31 cellular contexts compared by ENCODE assay signal in genomic region chr14:78104655-78105054, GRCh38.
"Had no signal": no experiment of that assay in that cellular context is flagged by ENCODE, and none has a peak within 500 bp of the region (broad histone marks: within the 10 kb centered on the region; RNA-seq: fewer than 3 reads in every experiment).

No MANE protein-coding gene starts in this region.

- DNase-seq: activated B cell treated with CpG ODN at 0.5 μM for 24 hours; activated CD4-positive, alpha-beta memory T cell treated with anti-CD3 and anti-CD28 coated beads for 36 hours; activated CD4-positive, alpha-beta T cell treated with anti-CD3 and anti-CD28 coated beads for 4 hours; activated CD4-positive, alpha-beta T cell treated with anti-CD3 and anti-CD28 coated beads, Interleukin-2, amount 10 ng/mL, durations not matched to agents 24 days and 14 days; activated CD4-positive, alpha-beta T cell treated with anti-CD3 and anti-CD28 coated beads, Interleukin-2, amount 50 U/mL, for 1 hour; activated CD4-positive, alpha-beta T cell treated with anti-CD3 and anti-CD28 coated beads, Interleukin-2, amount 50 U/mL, for 4 hours; activated CD4-positive, CD25-positive, alpha-beta regulatory T cell treated with anti-CD3 and anti-CD28 coated beads, Interleukin-2, amount 50 U/mL, for 72 hours; activated CD8-positive, alpha-beta memory T cell treated with anti-CD3 and anti-CD28 coated beads, Interleukin-2, amount 50 U/mL, for 4 hours; activated CD8-positive, alpha-beta T cell treated with anti-CD3 and anti-CD28 coated beads for 36 hours; activated effector memory CD4-positive, alpha-beta T cell treated with anti-CD3 and anti-CD28 coated beads, Interleukin-2, amount 50 U/mL, for 16 hours; activated gamma-delta T cell treated with Interleukin-2 at 50 U/mL for 16 hours; activated naive CD4-positive, alpha-beta T cell; activated naive CD4-positive, alpha-beta T cell treated with anti-CD3 and anti-CD28 coated beads for 36 hours; activated naive CD4-positive, alpha-beta T cell treated with anti-CD3 and anti-CD28 coated beads, Interleukin-2, amount 50 U/mL, for 16 hours; activated naive CD8-positive, alpha-beta T cell treated with anti-CD3 and anti-CD28 coated beads for 36 hours; activated T-cell treated with anti-CD3 and anti-CD28 coated beads for 4 hours; activated T-cell treated with anti-CD3 and anti-CD28 coated beads, Interleukin-2, amount 50 U/mL, for 1 hour; activated T-cell treated with anti-CD3 and anti-CD28 coated beads, Interleukin-2, amount 50 U/mL, for 4 hours; activated T-cell treated with anti-CD3 and anti-CD28 coated beads, Interleukin-2, amount 50 U/mL, for 72 hours; adrenal gland; amniotic stem cell; aorta; body of pancreas; brain microvascular endothelial cell; central memory CD4-positive, alpha-beta T cell; T-helper 2 cell; T-helper 9 cell had no signal

- H3K36me3 Mint-ChIP-seq: activated CD4-positive, alpha-beta memory T cell treated with anti-CD3 and anti-CD28 coated beads for 36 hours; activated naive CD4-positive, alpha-beta T cell treated with anti-CD3 and anti-CD28 coated beads, Interleukin-2, amount 50 U/mL, for 72 hours; activated naive CD8-positive, alpha-beta T cell treated with anti-CD3 and anti-CD28 coated beads for 36 hours had no signal

- H3K4me3 Mint-ChIP-seq: activated B cell treated with CpG ODN at 0.5 μM for 24 hours; activated CD4-positive, alpha-beta memory T cell treated with anti-CD3 and anti-CD28 coated beads for 36 hours; activated CD4-positive, alpha-beta T cell treated with anti-CD3 and anti-CD28 coated beads, Interleukin-2, amount 10 ng/mL, durations not matched to agents 24 days and 14 days; activated CD8-positive, alpha-beta T cell treated with anti-CD3 and anti-CD28 coated beads for 36 hours; activated naive CD4-positive, alpha-beta T cell treated with anti-CD3 and anti-CD28 coated beads for 36 hours; activated naive CD8-positive, alpha-beta T cell treated with anti-CD3 and anti-CD28 coated beads for 36 hours; activated T-cell treated with anti-CD3 and anti-CD28 coated beads, Interleukin-2, amount 50 U/mL, for 4 hours; activated T-cell treated with anti-CD3 and anti-CD28 coated beads, Interleukin-2, amount 50 U/mL, for 72 hours; activated T-helper 1 cell treated with anti-CD3 and anti-CD28 coated beads, Interleukin-12 subunit alpha, Interleukin-12 subunit beta, Interleukin-2, Interleukin-4 antibody, amounts not matched to agents 30 ng/mL and 10 ng/mL and 1 ng/mL, durations not matched to agents 14 hours and 24 hours and 36 hours; activated T-helper 17 cell treated with anti-CD3 and anti-CD28 coated beads, Interleukin-2, amount 50 U/mL, for 72 hours; T-helper 2 cell treated with Interferon-gamma antibody and Interleukin-4, amounts not matched to agents 5 μg/mL and 100 μg/mL, for 36 hours had no signal

- H3K9me3 ChIP-seq: adrenal gland, body of pancreas had no signal

- ATAC-seq: activated CD8-positive, alpha-beta T cell treated with anti-CD3 and anti-CD28 coated beads for 36 hours; activated naive CD4-positive, alpha-beta T cell treated with anti-CD3 and anti-CD28 coated beads, Interleukin-2, amount 50 U/mL, for 72 hours; activated T-cell treated with anti-CD3 and anti-CD28 coated beads, Interleukin-2, amount 50 U/mL, for 4 hours; activated T-cell treated with anti-CD3 and anti-CD28 coated beads, Interleukin-2, amount 50 U/mL, for 72 hours; activated T-helper 17 cell treated with anti-CD3 and anti-CD28 coated beads, Interleukin-2, amount 50 U/mL, for 72 hours; body of pancreas had no signal

- H3K27me3 Mint-ChIP-seq: activated B cell treated with CpG ODN at 0.5 μM for 24 hours; activated CD4-positive, alpha-beta memory T cell treated with anti-CD3 and anti-CD28 coated beads for 36 hours had no signal

- H3K4me1 Mint-ChIP-seq: activated B cell treated with CpG ODN at 0.5 μM for 24 hours; activated CD4-positive, alpha-beta T cell treated with anti-CD3 and anti-CD28 coated beads, Interleukin-2, amount 10 ng/mL, durations not matched to agents 24 days and 14 days; activated naive CD8-positive, alpha-beta T cell treated with anti-CD3 and anti-CD28 coated beads for 36 hours; activated T-helper 17 cell treated with anti-CD3 and anti-CD28 coated beads, Interleukin-2, amount 50 U/mL, for 72 hours had no signal

- H3K27ac Mint-ChIP-seq: activated B cell treated with CpG ODN at 0.5 μM for 24 hours; activated CD4-positive, alpha-beta memory T cell treated with anti-CD3 and anti-CD28 coated beads for 36 hours; activated CD4-positive, alpha-beta T cell treated with anti-CD3 and anti-CD28 coated beads, Interleukin-2, amount 10 ng/mL, durations not matched to agents 24 days and 14 days; activated CD8-positive, alpha-beta T cell treated with anti-CD3 and anti-CD28 coated beads for 36 hours; activated naive CD4-positive, alpha-beta T cell treated with anti-CD3 and anti-CD28 coated beads for 36 hours; activated naive CD4-positive, alpha-beta T cell treated with anti-CD3 and anti-CD28 coated beads, Interleukin-2, amount 50 U/mL, for 72 hours; activated naive CD8-positive, alpha-beta T cell treated with anti-CD3 and anti-CD28 coated beads for 36 hours; activated T-cell treated with anti-CD3 and anti-CD28 coated beads, Interleukin-2, amount 50 U/mL, for 72 hours; activated T-helper 1 cell treated with anti-CD3 and anti-CD28 coated beads, Interleukin-12 subunit alpha, Interleukin-12 subunit beta, Interleukin-2, Interleukin-4 antibody, amounts not matched to agents 30 ng/mL and 10 ng/mL and 1 ng/mL, durations not matched to agents 14 hours and 24 hours and 36 hours; activated T-helper 17 cell treated with anti-CD3 and anti-CD28 coated beads, Interleukin-2, amount 50 U/mL, for 72 hours; T-helper 2 cell treated with Interferon-gamma antibody and Interleukin-4, amounts not matched to agents 5 μg/mL and 100 μg/mL, for 36 hours had no signal
